26 cellular contexts compared by ENCODE assay signal in the genomic region with DNA sequence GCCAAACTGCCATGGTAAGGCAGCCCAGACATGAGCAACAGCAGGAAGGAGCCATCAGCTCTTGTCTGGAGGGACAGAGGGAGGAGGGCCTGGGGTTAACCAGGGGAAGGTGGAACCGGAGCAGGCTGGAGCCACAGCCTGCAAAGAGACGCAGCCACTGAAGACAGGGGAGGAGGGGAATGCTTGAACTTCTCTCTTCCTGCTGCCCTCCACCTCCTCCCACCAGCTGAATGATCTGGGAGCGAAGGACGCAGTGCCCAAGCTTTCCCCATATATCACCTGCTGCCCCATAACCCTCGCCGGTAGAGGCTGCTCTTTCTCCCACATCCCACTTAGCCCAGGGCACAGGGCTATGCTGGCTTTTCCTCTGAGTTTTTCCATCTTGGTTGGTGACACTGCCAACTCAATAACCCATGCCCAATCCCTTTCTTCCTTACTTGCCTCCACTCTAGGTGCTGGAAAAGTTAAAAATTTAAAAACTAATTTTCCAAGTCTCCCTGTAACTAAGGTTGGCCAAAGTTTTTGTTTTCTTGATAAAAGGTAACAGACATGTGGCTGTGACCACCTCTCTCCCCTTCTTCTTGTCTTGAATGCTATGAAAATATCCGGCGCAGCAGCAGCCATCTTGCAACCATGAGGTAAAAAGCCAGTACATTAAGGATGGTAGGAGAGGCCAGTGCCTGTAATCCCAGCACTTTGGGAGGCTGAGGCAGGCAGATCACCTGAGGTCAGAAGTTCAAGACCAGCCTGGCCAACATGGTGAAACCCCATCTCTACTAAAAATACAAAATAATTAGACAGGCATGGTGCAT. TPM values are rescaled to one million over a fixed set of nuclear protein-coding genes. Genes with fewer than 3 reads are reported as not detected.
A peak's percentile ranks its signal among the peaks of the same experiment; 100 is the strongest.
DNase-seq lines count a peak whose midpoint lies in the region; ATAC-seq and TF ChIP-seq lines count a peak whose summit lies in the region.
"Had no signal": no experiment of that assay in that cellular context is flagged by ENCODE, and none has a peak within 500 bp of the region (broad histone marks: within the 10 kb centered on the region; RNA-seq: fewer than 3 reads in every experiment).

No MANE protein-coding gene starts in this region.

- CTCF ChIA-PET in HEK293 (lab: Yijun Ruan, JAX) (no interaction called here), Calu3 (lab: Charles Lee) (interaction anchor here (2.9 kb wide), 1 partner anchor 33 kb away, joined by 10 read pairs; no protein-coding TSS in a partner anchor)

- H3K4me3 ChIP-seq in HEK293 (ENCODE audit: low read depth, low read length) (no peak overlapping the region), kidney epithelial cell (ENCODE audit: low read depth, low read length) (no peak overlapping the region), sigmoid colon (no peak overlapping the region), MG63 (no peak overlapping the region)
- H3K4me3 ChIP-seq: left ventricle myocardium inferior had no signal

- intact Hi-C loops in sigmoid colon (cut with DNase I) (no loop called here), Calu3 (cut with micrococcal nuclease; ENCODE audit: unreplicated experiment) (no loop called here)

- WGBS in sigmoid colon, 2 donors, result 72 to 91% methylated on average over 8 of the region's 8 CpGs

- no peak overlapping the region for H3K27ac Mint-ChIP-seq in Calu3 (ENCODE audit: unreplicated experiment)
- H3K27ac Mint-ChIP-seq: activated CD8-positive, alpha-beta T cell treated with anti-CD3 and anti-CD28 coated beads for 36 hours; stimulated activated effector memory CD8-positive, alpha-beta T cell treated with anti-CD3 and anti-CD28 coated beads, Interleukin-12 subunit alpha, Interleukin-12 subunit beta, amount 100 ng/mL, for 72 hours had no signal

- H3K9me3 Mint-ChIP-seq in Calu3 (ENCODE audit: low read depth, unreplicated experiment), result no peaks in the 10 kb centered on the region

- H3K36me3 Mint-ChIP-seq in Calu3 (ENCODE audit: insufficient read depth, unreplicated experiment), result no peaks in the 10 kb centered on the region
- H3K36me3 Mint-ChIP-seq: stimulated activated effector memory CD8-positive, alpha-beta T cell treated with anti-CD3 and anti-CD28 coated beads, Interleukin-12 subunit alpha, Interleukin-12 subunit beta, amount 100 ng/mL, for 72 hours had no signal

- H3K27me3 ChIP-seq in kidney epithelial cell (ENCODE audit: control insufficient read depth, insufficient read depth, low read length) (peaks cover 34% of the 10 kb centered on the region), sigmoid colon (no peaks in the 10 kb centered on the region), MG63 (no peaks in the 10 kb centered on the region)

- TF ChIP-seq CTCF in HEK293 (tag by site-specific recombination; IDR thresholded peaks at IDR 0.05), result no peak
- TF ChIP-seq CTCF in kidney epithelial cell (IDR thresholded peaks at IDR 0.05; ENCODE audit: insufficient read depth, low read length, poor library complexity, severe bottlenecking), result peak; percentile 8
- no peak for TF ChIP-seq CTCF in sigmoid colon (IDR thresholded peaks at IDR 0.05)
- TF ChIP-seq CTCF in Calu3 (IDR thresholded peaks at IDR 0.05; ENCODE audit: unreplicated experiment), result no peak

- TF ChIP-seq EP300 in sigmoid colon (IDR thresholded peaks at IDR 0.05), result no peak

- no peaks in the 10 kb centered on the region for H3K4me1 ChIP-seq in HEK293 (ENCODE audit: control insufficient read depth, insufficient read depth, low read length)
- no peaks in the 10 kb centered on the region for H3K4me1 ChIP-seq in sigmoid colon
- H3K4me1 ChIP-seq: left ventricle myocardium inferior had no signal

- BruUV-seq in Calu3 (replicated peaks; lab: Mats Ljungman, UMichigan), result no TSS peak

- H3K9me3 ChIP-seq in HEK293 (ENCODE audit: control insufficient read depth, insufficient read depth, low read depth, low read length), result no peaks in the 10 kb centered on the region
- H3K9me3 ChIP-seq in sigmoid colon, result no peaks in the 10 kb centered on the region
- no peaks in the 10 kb centered on the region for H3K9me3 ChIP-seq in MG63

- no peak for TF ChIP-seq POLR2A in sigmoid colon (IDR thresholded peaks at IDR 0.05)

- no peak overlapping the region for H3K27ac ChIP-seq in HEK293 (ENCODE audit: extremely low read depth, low read depth, low read length)
- H3K27ac ChIP-seq in sigmoid colon, result no peak overlapping the region
- H3K27ac ChIP-seq: brain microvascular endothelial cell, C4-2B, KMS-11, left ventricle myocardium inferior had no signal

- POLR2A ChIA-PET in HEK293 (lab: Yijun Ruan, JAX), result no interaction called here

- H3K27me3 Mint-ChIP-seq in Calu3 (ENCODE audit: unreplicated experiment), result peaks cover 29% of the 10 kb centered on the region

- no peaks in the 10 kb centered on the region for H3K36me3 ChIP-seq in HEK293 (ENCODE audit: control insufficient read depth in 2 of 2, insufficient read depth in 1 of 2, low read length in 2 of 2)
- H3K36me3 ChIP-seq in kidney epithelial cell (ENCODE audit: control insufficient read depth, insufficient read depth, low read length), result no peaks in the 10 kb centered on the region
- no peaks in the 10 kb centered on the region for H3K36me3 ChIP-seq in sigmoid colon
- no peaks in the 10 kb centered on the region for H3K36me3 ChIP-seq in MG63
- H3K36me3 ChIP-seq: brain microvascular endothelial cell, left ventricle myocardium inferior had no signal

- H3K4me1 Mint-ChIP-seq in Calu3 (ENCODE audit: low read depth, unreplicated experiment), result peaks cover 29% of the 10 kb centered on the region
- H3K4me1 Mint-ChIP-seq: stimulated activated effector memory CD8-positive, alpha-beta T cell treated with anti-CD3 and anti-CD28 coated beads, Interleukin-12 subunit alpha, Interleukin-12 subunit beta, amount 100 ng/mL, for 72 hours had no signal

- DNase-seq in SK-MEL-5 (ENCODE audit: low read depth, low spot score), result peak; percentile 47
- no peak for DNase-seq in kidney epithelial cell (ENCODE audit: low read depth)
- peak; percentile 35 for DNase-seq in sigmoid colon
- no peak for DNase-seq in MG63
- DNase-seq in Calu3, result no peak
- no peak for DNase-seq in NCI-H82 treated with DMSO at 0.1 percent for 48 hours (lab: John Stamatoyannopoulos, UW; ENCODE audit: unreplicated experiment)
- DNase-seq: activated CD8-positive, alpha-beta T cell treated with anti-CD3 and anti-CD28 coated beads for 36 hours; activated naive CD4-positive, alpha-beta T cell treated with anti-CD3 and anti-CD28 coated beads, Interleukin-2, amount 50 U/mL, for 16 hours; amygdala; brain microvascular endothelial cell; DND-41; effector CD4-positive, alpha-beta T cell; left ventricle myocardium inferior; mesenchymal stem cell; MM.1S; NCI-H1930; NCI-H524; nucleus accumbens; PC-3; SHP77; T-helper 2 cell had no signal

- ATAC-seq in HG03571 (IDR thresholded peaks at IDR 0.05; ENCODE audit: unreplicated experiment), result no peak
- ATAC-seq: activated CD8-positive, alpha-beta T cell treated with anti-CD3 and anti-CD28 coated beads for 36 hours; PC-3; stimulated activated effector memory CD8-positive, alpha-beta T cell treated with anti-CD3 and anti-CD28 coated beads, Interleukin-12 subunit alpha, Interleukin-12 subunit beta, amount 100 ng/mL, for 72 hours had no signal

- in situ Hi-C loops in SK-MEL-5 (cut with HindIII; ENCODE audit: low pct_unique_long_range_greater_than_20kb, low sequenced_read_pairs), result no loop called here

- H3K4me3 Mint-ChIP-seq in Calu3 (ENCODE audit: low read depth, unreplicated experiment), result no peak overlapping the region
- H3K4me3 Mint-ChIP-seq: activated CD8-positive, alpha-beta T cell treated with anti-CD3 and anti-CD28 coated beads for 36 hours; stimulated activated effector memory CD8-positive, alpha-beta T cell treated with anti-CD3 and anti-CD28 coated beads, Interleukin-12 subunit alpha, Interleukin-12 subunit beta, amount 100 ng/mL, for 72 hours had no signal

TF ChIP-seq in HEK293, 187 proteins besides CTCF, POLR2A, EP300 and RAD21 (continues in another document):
- no peak for TF ChIP-seq ZBTB21 (tag by site-specific recombination; IDR thresholded peaks at IDR 0.05)
- TF ChIP-seq MEIS1 (CRISPR knock-in tag; IDR thresholded peaks at IDR 0.05; ENCODE audit: borderline replicate concordance), result no peak
- TF ChIP-seq, protein P1, sequence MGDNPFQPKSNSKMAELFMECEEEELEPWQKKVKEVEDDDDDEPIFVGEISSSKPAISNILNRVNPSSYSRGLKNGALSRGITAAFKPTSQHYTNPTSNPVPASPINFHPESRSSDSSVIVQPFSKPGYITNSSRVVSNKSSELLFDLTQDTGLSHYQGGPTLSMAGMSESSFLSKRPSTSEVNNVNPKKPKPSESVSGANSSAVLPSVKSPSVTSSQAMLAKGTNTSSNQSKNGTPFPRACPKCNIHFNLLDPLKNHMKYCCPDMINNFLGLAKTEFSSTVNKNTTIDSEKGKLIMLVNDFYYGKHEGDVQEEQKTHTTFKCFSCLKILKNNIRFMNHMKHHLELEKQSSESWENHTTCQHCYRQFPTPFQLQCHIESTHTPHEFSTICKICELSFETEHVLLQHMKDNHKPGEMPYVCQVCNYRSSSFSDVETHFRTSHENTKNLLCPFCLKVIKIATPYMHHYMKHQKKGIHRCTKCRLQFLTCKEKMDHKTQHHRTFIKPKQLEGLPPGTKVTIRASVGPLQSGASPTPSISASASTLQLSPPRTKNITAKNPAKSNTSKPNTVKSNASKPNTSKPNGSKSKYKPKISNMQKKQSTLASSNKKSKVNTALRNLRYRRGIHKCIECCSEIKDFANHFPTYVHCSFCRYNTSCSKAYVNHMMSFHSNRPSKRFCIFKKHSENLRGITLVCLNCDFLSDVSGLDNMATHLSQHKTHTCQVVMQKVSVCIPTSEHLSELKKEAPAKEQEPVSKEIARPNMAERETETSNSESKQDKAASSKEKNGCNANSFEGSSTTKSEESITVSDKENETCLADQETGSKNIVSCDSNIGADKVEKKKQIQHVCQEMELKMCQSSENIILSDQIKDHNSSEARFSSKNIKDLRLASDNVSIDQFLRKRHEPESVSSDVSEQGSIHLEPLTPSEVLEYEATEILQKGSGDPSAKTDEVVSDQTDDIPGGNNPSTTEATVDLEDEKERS (tag by site-specific recombination; IDR thresholded peaks at IDR 0.05), result 0 out of 2 replicates have a peak, but pooled peaks have one; percentile 47

RNA-seq across cellular contexts. Expression of gene CACNG4, which starts 21.8 kb away (rescaled TPM):
- not detected in 2 replicates for total RNA-seq in SK-MEL-5 (2014; rRNA removed; shearing (Covaris generic))
- polyA plus RNA-seq in SK-MEL-5 (2015; cell fraction: cytosol; rRNA removed), result not detected in 2 replicates
- polyA plus RNA-seq in SK-MEL-5 (2015; cell fraction: nucleus; rRNA removed), result not detected in 2 replicates
- total RNA-seq in kidney epithelial cell (0.84 and 0.96 TPM in 2 replicates), sigmoid colon (under 1 TPM; 0.16 to 0.83 (median 0.38) TPM), Calu3 (2022) (3.4 and 3.8 TPM in 2 replicates)
- polyA plus RNA-seq in sigmoid colon, result under 1 TPM in 2 of 3 donors, not detected in 1; under 0.01 to 0.23 TPM
- not detected in 2 replicates for total RNA-seq in MG63 (2014; rRNA removed; shearing (Covaris generic); ENCODE audit: low replicate concordance)
- total RNA-seq: activated CD8-positive, alpha-beta T cell treated with anti-CD3 and anti-CD28 coated beads for 36 hours; left ventricle myocardium inferior had no signal

Comparison
In these comparisons a context has a peak if more than half of its experiments do, and no peak if none do; other contexts are left out.
1. DNase-seq: peak in SK-MEL-5 (single experiment) and sigmoid colon (single experiment); none in kidney epithelial cell (single experiment), MG63 (single experiment), Calu3 (single experiment) and NCI-H82 treated with DMSO at 0.1 percent for 48 hours (single experiment).